ENCODE assay signal across 9 cellular contexts in genomic region chr13:46598140-46598819, GRCh38. TPM values are rescaled to one million over a fixed set of nuclear protein-coding genes. Genes with fewer than 3 reads are reported as not detected.
DNase-seq lines count a peak whose midpoint lies in the region; ATAC-seq and TF ChIP-seq lines count a peak whose summit lies in the region.
"Had no signal": no experiment of that assay in that cellular context is flagged by ENCODE, and none has a peak within 500 bp of the region (broad histone marks: within the 10 kb centered on the region; RNA-seq: fewer than 3 reads in every experiment).

No MANE protein-coding gene starts in this region.

- H3K9me3 ChIP-seq in BLaER1 treated with 17β-estradiol and CSF1 and Interleukin-3, amounts not matched to agents 10 nM and 100 nM (replicated peaks in 1 of 11) = no peaks in the 10 kb centered on the region
- H3K9me3 ChIP-seq in colonic mucosa = no peaks in the 10 kb centered on the region
- no peaks in the 10 kb centered on the region for H3K9me3 ChIP-seq in smooth muscle cell (replicated peaks; ENCODE audit: low read depth)
- H3K9me3 ChIP-seq in SK-N-SH = no peaks in the 10 kb centered on the region
- H3K9me3 ChIP-seq in BE2C = no peaks in the 10 kb centered on the region
- H3K9me3 ChIP-seq: prostate gland had no signal

- no peak for TF ChIP-seq EP300 in SK-N-SH (IDR thresholded peaks at IDR 0.05; ENCODE audit: borderline replicate concordance in 1 of 2, low read depth in 1 of 2, low read length in 1 of 2)

- no peaks in the 10 kb centered on the region for H3K27me3 ChIP-seq in BLaER1 treated with 17β-estradiol and CSF1 and Interleukin-3, amounts not matched to agents 10 nM and 100 nM
- H3K27me3 ChIP-seq in dorsolateral prefrontal cortex (no peaks in the 10 kb centered on the region), colonic mucosa (no peaks in the 10 kb centered on the region), smooth muscle cell (ENCODE audit: low read depth) (no peaks in the 10 kb centered on the region), SK-N-SH (ENCODE audit: insufficient read depth) (no peaks in the 10 kb centered on the region), BE2C (no peaks in the 10 kb centered on the region)

- H3K4me3 ChIP-seq in BLaER1 treated with 17β-estradiol and CSF1 and Interleukin-3, amounts not matched to agents 10 nM and 100 nM = peak overlapping the region; percentile 43 to 55 (median 51); a peak in 18 of 20 replicates
- H3K4me3 ChIP-seq in dorsolateral prefrontal cortex = peak overlapping the region in 3 of 59 donors; percentile 13 to 34 (median 14)
- no peak overlapping the region for H3K4me3 ChIP-seq in colonic mucosa
- H3K4me3 ChIP-seq in smooth muscle cell = no peak overlapping the region
- H3K4me3 ChIP-seq in SK-N-SH (ENCODE audit: low read depth in 2 of 2, low read length in 1 of 2) = no peak overlapping the region
- H3K4me3 ChIP-seq in BE2C (ENCODE audit: low read depth, low read length) = no peak overlapping the region
- H3K4me3 ChIP-seq: prostate gland had no signal

- H3K9me2 ChIP-seq in SK-N-SH = no peaks in the 10 kb centered on the region

- peak overlapping the region; percentile 70 to 83 (median 77) for H3K9ac ChIP-seq in BLaER1 treated with 17β-estradiol and CSF1 and Interleukin-3, amounts not matched to agents 10 nM and 100 nM
- H3K9ac ChIP-seq in colonic mucosa (ENCODE audit: low read depth in 2 of 2, low read length in 2 of 2) (no peak overlapping the region), smooth muscle cell (ENCODE audit: low read depth) (no peak overlapping the region), SK-N-SH (no peak overlapping the region)

- CTCF ChIA-PET in SK-N-SH (lab: Yijun Ruan, JAX) = interaction anchor here (1.1 kb wide), 1 partner anchor 11 kb away, joined by 3 read pairs; no protein-coding TSS in a partner anchor

- H3K4me1 ChIP-seq in BLaER1 treated with 17β-estradiol and CSF1 and Interleukin-3, amounts not matched to agents 10 nM and 100 nM = peaks cover 94 to 100% (median 96%) of the 10 kb centered on the region in 10 experiments
- H3K4me1 ChIP-seq in colonic mucosa (peaks cover 3% of the 10 kb centered on the region), smooth muscle cell (ENCODE audit: low read depth) (no peaks in the 10 kb centered on the region), SK-N-SH (ENCODE audit: control insufficient read depth in 1 of 2, insufficient read depth in 2 of 2, low read depth in 1 of 2, low read length in 1 of 2) (peaks cover 26 to 28% of the 10 kb centered on the region in 2 experiments; a peak in 3 of 4 replicates), BE2C (peaks cover 26% of the 10 kb centered on the region)

- H3F3A ChIP-seq in smooth muscle cell (ENCODE audit: low read depth) = no peaks in the 10 kb centered on the region
- peaks cover 6% of the 10 kb centered on the region for H3F3A ChIP-seq in SK-N-SH (replicated peaks; ENCODE audit: insufficient read depth)

- WGBS in smooth muscle cell (ENCODE audit: low lambda C conversion rate) = 97% methylated on average over 7 of the region's 7 CpGs
- WGBS in SK-N-SH (ENCODE audit: low lambda C conversion rate) = 99% methylated on average over 7 of the region's 7 CpGs

- intact Hi-C loops in dorsolateral prefrontal cortex (cut with DNase I) = no loop called here
- intact Hi-C loops in colonic mucosa (cut with DNase I) = no loop called here

- peak overlapping the region; percentile 80 to 97 (median 86) for H3K4me2 ChIP-seq in BLaER1 treated with 17β-estradiol and CSF1 and Interleukin-3, amounts not matched to agents 10 nM and 100 nM
- no peak overlapping the region for H3K4me2 ChIP-seq in smooth muscle cell
- H3K4me2 ChIP-seq in SK-N-SH = no peak overlapping the region

- no peak for DNase-seq in dorsolateral prefrontal cortex
- DNase-seq in colonic mucosa = no peak
- no peak for DNase-seq in smooth muscle cell (lab: John Stamatoyannopoulos, UW; ENCODE audit: unreplicated experiment)
- no peak for DNase-seq in SK-N-SH
- DNase-seq in BE2C = no peak

- no peak overlapping the region for H2AFZ ChIP-seq in smooth muscle cell (ENCODE audit: low read depth)
- no peak overlapping the region for H2AFZ ChIP-seq in SK-N-SH (ENCODE audit: low read depth)

- H3K36me3 ChIP-seq in BLaER1 treated with 17β-estradiol and CSF1 and Interleukin-3, amounts not matched to agents 10 nM and 100 nM = 0 out of 22 replicates have a peak, but pooled peaks cover 0 to 3% (median 0%) of the 10 kb centered on the region in 11 experiments
- no peaks in the 10 kb centered on the region for H3K36me3 ChIP-seq in colonic mucosa
- H3K36me3 ChIP-seq in smooth muscle cell (ENCODE audit: low read depth) = no peaks in the 10 kb centered on the region
- no peaks in the 10 kb centered on the region for H3K36me3 ChIP-seq in SK-N-SH (replicated peaks in 1 of 2; ENCODE audit: control insufficient read depth in 1 of 2, insufficient read depth in 2 of 2, low read length in 1 of 2)
- no peaks in the 10 kb centered on the region; the same call in 1 of the 2 replicates for H3K36me3 ChIP-seq in BE2C
- H3K36me3 ChIP-seq: prostate gland had no signal

- POLR2A ChIA-PET in SK-N-SH (lab: Yijun Ruan, JAX) = no interaction called here

- TF ChIP-seq CTCF in dorsolateral prefrontal cortex (IDR thresholded peaks at IDR 0.05 in 54 of 56, conservative IDR thresholded peaks at IDR 0.05 in 2 of 56; ENCODE audit: low read depth in 1 of 56, partially characterized antibody in 56 of 56) = no peak
- TF ChIP-seq CTCF in colonic mucosa (IDR thresholded peaks at IDR 0.05) = no peak
- TF ChIP-seq CTCF in smooth muscle cell (IDR thresholded peaks at IDR 0.05; ENCODE audit: borderline replicate concordance, insufficient read depth, poor library complexity, severe bottlenecking) = no peak
- TF ChIP-seq CTCF in SK-N-SH (IDR thresholded peaks at IDR 0.05) = no peak
- TF ChIP-seq CTCF in BE2C (IDR thresholded peaks at IDR 0.05; ENCODE audit: low read depth, low read length) = no peak

- H3K79me2 ChIP-seq in smooth muscle cell (ENCODE audit: low read depth) (peaks cover 97% of the 10 kb centered on the region), SK-N-SH (ENCODE audit: insufficient read depth) (peaks cover 95% of the 10 kb centered on the region)

- H3K27ac ChIP-seq in BLaER1 treated with 17β-estradiol and CSF1 and Interleukin-3, amounts not matched to agents 10 nM and 100 nM = peak overlapping the region; percentile 81 to 95 (median 91)
- H3K27ac ChIP-seq in dorsolateral prefrontal cortex (peak overlapping the region in 31 of 59 donors; percentile 2 to 80 (median 40)), colonic mucosa (no peak overlapping the region), smooth muscle cell (ENCODE audit: low read depth) (no peak overlapping the region), SK-N-SH (ENCODE audit: low read depth in 2 of 2, low read length in 1 of 2) (no peak overlapping the region)

- H4K20me1 ChIP-seq in BLaER1 treated with 17β-estradiol and CSF1 and Interleukin-3, amounts not matched to agents 10 nM and 100 nM = peaks cover 0 to 52% (median 23%) of the 10 kb centered on the region in 11 experiments; a peak in 16 of 22 replicates
- H4K20me1 ChIP-seq in smooth muscle cell (ENCODE audit: low read depth) = peaks cover 98% of the 10 kb centered on the region
- peaks cover 51% of the 10 kb centered on the region for H4K20me1 ChIP-seq in SK-N-SH (ENCODE audit: insufficient read depth)

- no peak for TF ChIP-seq RAD21 in SK-N-SH (IDR thresholded peaks at IDR 0.05; ENCODE audit: low read length)

- ATAC-seq in GM19324 (IDR thresholded peaks at IDR 0.05; ENCODE audit: low FRiP score, unreplicated experiment) = peak; percentile 45
- ATAC-seq in HG03354 (IDR thresholded peaks at IDR 0.05; ENCODE audit: poor library complexity, severe bottlenecking, unreplicated experiment) = peak; percentile 48

TF ChIP-seq in SK-N-SH, 30 proteins besides CTCF, POLR2A, EP300 and RAD21:
- TF ChIP-seq CHD2 (IDR thresholded peaks at IDR 0.05; ENCODE audit: low read length, partially characterized antibody) = no peak
- TF ChIP-seq NRF1 (IDR thresholded peaks at IDR 0.05; ENCODE audit: low read depth, low read length) = no peak
- no peak for TF ChIP-seq RCOR1 (IDR thresholded peaks at IDR 0.05; ENCODE audit: low read length)
- TF ChIP-seq, protein P1, sequence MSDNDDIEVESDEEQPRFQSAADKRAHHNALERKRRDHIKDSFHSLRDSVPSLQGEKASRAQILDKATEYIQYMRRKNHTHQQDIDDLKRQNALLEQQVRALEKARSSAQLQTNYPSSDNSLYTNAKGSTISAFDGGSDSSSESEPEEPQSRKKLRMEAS (IDR thresholded peaks at IDR 0.05; ENCODE audit: low read depth) = no peak
- no peak for TF ChIP-seq GATA2 (CRISPR knock-in tag; IDR thresholded peaks at IDR 0.05)
- no peak for TF ChIP-seq GABPA (IDR thresholded peaks at IDR 0.05; ENCODE audit: low read depth)
- no peak for TF ChIP-seq TEAD4 (IDR thresholded peaks at IDR 0.05; ENCODE audit: borderline replicate concordance, insufficient read depth)
- no peak for TF ChIP-seq FOXM1 (IDR thresholded peaks at IDR 0.05; ENCODE audit: low read depth)
- TF ChIP-seq NFIC (IDR thresholded peaks at IDR 0.05; ENCODE audit: borderline replicate concordance) = no peak
- no peak for TF ChIP-seq TCF12 (IDR thresholded peaks at IDR 0.05)
- no peak for TF ChIP-seq JUND (IDR thresholded peaks at IDR 0.05)
- no peak for TF ChIP-seq FOSL2 (IDR thresholded peaks at IDR 0.05; ENCODE audit: borderline replicate concordance, low read depth)

RNA-seq across cellular contexts. Expression of gene LRCH1, which starts 45.3 kb away (rescaled TPM):
- total RNA-seq in dorsolateral prefrontal cortex (10 to 100 TPM; 10.1 to 24.2 (median 16.8) TPM), colonic mucosa (10 to 100 TPM; 12.8 to 19.6 TPM), smooth muscle cell (15.9 and 27.7 TPM in 2 replicates)
- polyA plus RNA-seq in smooth muscle cell (9.2 and 9.4 TPM in 2 replicates), SK-N-SH (2012; rRNA removed) (5.5 and 7.8 TPM in 2 replicates)
- polyA plus RNA-seq in SK-N-SH (2012; cell fraction: cytosol; rRNA removed) = 6.8 and 7.0 TPM in 2 replicates
- 5.0 and 9.5 TPM in 2 replicates for polyA plus RNA-seq in SK-N-SH (2012; cell fraction: nucleus; rRNA removed)
- 8.9 TPM for polyA plus RNA-seq in BE2C (2012; ENCODE audit: insufficient read depth, insufficient read length, low read depth)

Comparison
In these comparisons a context has a peak if more than half of its experiments do, and no peak if none do; other contexts are left out.
1. H3K27ac ChIP-seq: peak in BLaER1 treated with 17β-estradiol and CSF1 and Interleukin-3, amounts not matched to agents 10 nM and 100 nM (11 of 11) and dorsolateral prefrontal cortex (31 of 59); none in colonic mucosa (single experiment), smooth muscle cell (single experiment) and SK-N-SH (0 of 2).
2. H3K4me2 ChIP-seq: peak in BLaER1 treated with 17β-estradiol and CSF1 and Interleukin-3, amounts not matched to agents 10 nM and 100 nM (11 of 11); none in smooth muscle cell (single experiment) and SK-N-SH (single experiment).
3. H3K4me3 ChIP-seq: peak in BLaER1 treated with 17β-estradiol and CSF1 and Interleukin-3, amounts not matched to agents 10 nM and 100 nM (10 of 10); none in colonic mucosa (single experiment), smooth muscle cell (single experiment), SK-N-SH (0 of 2) and BE2C (single experiment).
4. H3K9ac ChIP-seq: peak in BLaER1 treated with 17β-estradiol and CSF1 and Interleukin-3, amounts not matched to agents 10 nM and 100 nM (11 of 11); none in colonic mucosa (0 of 2), smooth muscle cell (single experiment) and SK-N-SH (single experiment).